7 cellular contexts compared by ENCODE assay signal in the genomic region with DNA sequence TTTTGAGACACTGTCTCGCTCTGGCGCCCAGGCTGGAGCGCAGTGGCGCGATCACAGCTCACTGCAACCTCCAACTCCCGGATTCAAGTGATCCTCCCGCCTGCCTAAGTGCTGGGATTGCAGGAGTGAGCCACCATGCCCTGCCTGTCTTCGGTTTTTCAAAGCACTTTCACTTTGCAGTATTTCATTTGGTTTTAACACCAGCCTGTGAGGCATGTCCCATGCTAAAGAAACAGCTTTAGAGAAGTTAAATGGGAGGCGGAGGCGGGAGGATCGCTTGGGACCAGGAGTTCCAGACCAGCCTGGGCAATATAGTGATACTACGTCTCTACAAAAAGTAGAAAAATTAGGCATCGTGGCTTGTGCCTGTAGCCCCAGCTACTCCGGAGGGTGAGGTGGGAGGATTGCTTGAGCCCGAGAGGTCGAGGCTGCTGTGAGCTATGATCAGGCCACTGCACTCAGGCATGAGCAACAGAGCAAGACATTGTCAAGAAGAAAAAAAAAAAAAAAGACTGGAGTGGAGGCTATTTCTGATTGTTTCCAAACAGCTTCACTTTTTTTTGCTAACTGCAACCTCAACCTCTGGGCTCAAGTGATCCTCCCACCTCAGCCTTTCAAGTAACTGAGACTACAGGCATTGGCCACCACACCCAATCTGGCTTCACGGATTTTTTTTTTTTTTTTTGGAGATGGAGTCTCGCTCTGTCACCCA.
DNase-seq lines count a peak whose midpoint lies in the region; ATAC-seq and FAIRE-seq lines count a peak whose summit lies in the region.

No MANE protein-coding gene starts in this region.

- peak overlapping the region; percentile 95 for H3K27ac ChIP-seq in effector memory CD4-positive, alpha-beta T cell (ENCODE audit: insufficient read depth, low read length, poor library complexity, severe bottlenecking)

- H3K27me3 ChIP-seq in effector memory CD4-positive, alpha-beta T cell (replicated peaks; ENCODE audit: control insufficient read depth, insufficient read depth, low read length, poor library complexity, severe bottlenecking): no peaks in the 10 kb centered on the region
- H3K27me3 ChIP-seq in neuron (ENCODE audit: insufficient read depth, low read length): no peaks in the 10 kb centered on the region

- FAIRE-seq in GM19239 (lab: Jason Lieb, UNC) (peak; percentile 75), RCC 7860 (lab: Jason Lieb, UNC) (peak; percentile 12)

- peaks cover 34% of the 10 kb centered on the region for H3K4me1 ChIP-seq in effector memory CD4-positive, alpha-beta T cell (ENCODE audit: control insufficient read depth, insufficient read depth, low read length, poor library complexity, severe bottlenecking)
- peaks cover 16% of the 10 kb centered on the region for H3K4me1 ChIP-seq in neuron (ENCODE audit: insufficient read depth, low read length)

- peak overlapping the region; percentile 71 for H3K4me3 ChIP-seq in effector memory CD4-positive, alpha-beta T cell (ENCODE audit: insufficient read depth, low read depth, low read length, poor library complexity, severe bottlenecking)
- peak overlapping the region; percentile 94 for H3K4me3 ChIP-seq in neuron (ENCODE audit: low read length)

- peaks cover 32% of the 10 kb centered on the region for H3K36me3 ChIP-seq in effector memory CD4-positive, alpha-beta T cell (ENCODE audit: control insufficient read depth, insufficient read depth, low read length)
- peaks cover 26% of the 10 kb centered on the region for H3K36me3 ChIP-seq in neuron (ENCODE audit: insufficient read depth, low read length)

- no peak overlapping the region for H2AFZ ChIP-seq in neuron (ENCODE audit: low read depth, low read length)

- no peaks in the 10 kb centered on the region for H3K9me3 ChIP-seq in effector memory CD4-positive, alpha-beta T cell (ENCODE audit: control insufficient read depth, low read length)
- no peaks in the 10 kb centered on the region for H3K9me3 ChIP-seq in neuron (ENCODE audit: low read length)

- ATAC-seq in HG02981 (IDR thresholded peaks at IDR 0.05; ENCODE audit: unreplicated experiment) (no peak), HG03354 (IDR thresholded peaks at IDR 0.05; ENCODE audit: poor library complexity, severe bottlenecking, unreplicated experiment) (no peak), HG03342 (IDR thresholded peaks at IDR 0.05; ENCODE audit: unreplicated experiment) (no peak)

- DNase-seq in GM19239 (ENCODE audit: insufficient read length, low spot score) (no peak), RCC 7860 (ENCODE audit: low spot score) (no peak)
- DNase-seq in effector memory CD4-positive, alpha-beta T cell: no peak
